In the genomic region with DNA sequence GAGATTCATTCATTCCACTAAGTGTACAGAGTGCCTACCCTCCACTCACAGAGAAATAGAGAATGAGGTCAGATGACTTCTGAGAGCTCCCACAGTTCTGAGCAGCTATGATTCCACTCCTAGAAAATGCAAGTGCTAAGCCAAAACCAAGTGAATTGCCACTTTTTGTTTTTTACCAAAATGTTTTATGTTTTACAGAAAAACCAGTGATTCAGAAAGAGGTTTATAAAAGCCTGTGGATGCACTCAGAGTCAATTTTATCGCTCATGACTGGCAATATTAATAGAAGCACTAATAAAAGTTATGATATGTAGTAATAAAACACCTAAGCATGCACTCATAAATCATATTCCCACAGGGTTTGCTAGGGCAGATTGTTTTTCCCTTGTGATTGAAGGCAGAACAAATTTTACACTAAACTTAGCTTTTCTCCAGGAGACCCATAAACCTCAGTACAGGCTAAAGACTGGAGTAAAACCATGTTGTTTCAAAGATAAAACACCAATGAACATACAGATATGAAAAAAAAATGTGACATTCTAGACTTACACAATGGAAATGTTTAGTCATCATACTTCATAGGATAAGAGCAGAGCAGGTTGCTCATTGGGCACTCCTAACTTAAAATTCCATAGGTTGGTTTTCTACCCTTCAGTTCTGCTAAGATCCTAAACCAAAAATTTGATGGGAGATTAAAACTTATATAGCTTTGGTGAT, we compare ENCODE assay signal across 18 cellular contexts.
DNase-seq lines count a peak whose midpoint lies in the region; ATAC-seq, FAIRE-seq and TF ChIP-seq lines count a peak whose summit lies in the region.
"Had no signal": no experiment of that assay in that cellular context is flagged by ENCODE, and none has a peak within 500 bp of the region (broad histone marks: within the 10 kb centered on the region; RNA-seq: fewer than 3 reads in every experiment).

No MANE protein-coding gene starts in this region.

- H3K79me2 ChIP-seq in PC-3 (ENCODE audit: low read length): no peaks in the 10 kb centered on the region

- intact Hi-C loops in PC-3 (cut with micrococcal nuclease): loop anchor here (1.0 to 5.0 kb wide), 2 partner anchors 34 to 78 kb away; no protein-coding TSS in a partner anchor
- intact Hi-C loops in naive thymus-derived CD4-positive, alpha-beta T cell (cut with micrococcal nuclease): no loop called here

- CTCF ChIA-PET in PC-3 (lab: Charles Lee): no interaction called here
- CTCF ChIA-PET in naive thymus-derived CD4-positive, alpha-beta T cell (lab: Charles Lee): no interaction called here

- H2AFZ ChIP-seq in PC-3 (ENCODE audit: low read length): no peak overlapping the region

- no peaks in the 10 kb centered on the region for H3F3A ChIP-seq in PC-3 (ENCODE audit: low read length, unreplicated experiment)

- POLR2A ChIA-PET in PC-3 (lab: Charles Lee; ENCODE audit: unreplicated experiment): interaction anchor here (0.6 kb wide), 1 partner anchor 37 kb away, joined by 7 read pairs; no protein-coding TSS in a partner anchor
- POLR2A ChIA-PET in naive thymus-derived CD4-positive, alpha-beta T cell (lab: Charles Lee): no interaction called here

- no peaks in the 10 kb centered on the region for H3K4me1 ChIP-seq in PC-3 (ENCODE audit: insufficient read depth, low read length)
- no peaks in the 10 kb centered on the region for H3K4me1 ChIP-seq in naive thymus-derived CD4-positive, alpha-beta T cell (ENCODE audit: control insufficient read depth in 2 of 2, insufficient read depth in 2 of 2, low read length in 2 of 2)
- H3K4me1 ChIP-seq: left ventricle myocardium inferior, transverse colon had no signal

- H3K27me3 ChIP-seq in PC-3 (ENCODE audit: low read length): no peaks in the 10 kb centered on the region
- no peaks in the 10 kb centered on the region for H3K27me3 ChIP-seq in naive thymus-derived CD4-positive, alpha-beta T cell (ENCODE audit: control insufficient read depth in 2 of 2, insufficient read depth in 2 of 2, low read length in 2 of 2)
- H3K27me3 ChIP-seq: transverse colon had no signal

- no peak overlapping the region for H3K4me3 Mint-ChIP-seq in naive thymus-derived CD4-positive, alpha-beta T cell

- no peaks in the 10 kb centered on the region for H3K9me2 ChIP-seq in PC-3 (replicated peaks; ENCODE audit: low read length)

- DNase-seq in AG09309 (ENCODE audit: low read depth) (peak; percentile 60), PC-3 (no peak), omental fat pad (ENCODE audit: low spot score) (no peak), NOMO-1 (lab: John Stamatoyannopoulos, UW; ENCODE audit: unreplicated experiment in 2 of 2) (no peak), NCI-H1105 (lab: John Stamatoyannopoulos, UW) (no peak), OCI-M2 (lab: John Stamatoyannopoulos, UW; ENCODE audit: unreplicated experiment) (no peak)
- DNase-seq in naive thymus-derived CD4-positive, alpha-beta T cell: no peak
- DNase-seq: activated CD4-positive, alpha-beta T cell treated with anti-CD3 and anti-CD28 coated beads, Interleukin-2, amount 50 U/mL, for 1 hour; activated gamma-delta T cell; amygdala; Kasumi-1; left ventricle myocardium inferior; NCI-H1092 treated with DMSO at 0.1 percent for 48 hours; nucleus accumbens; right cardiac atrium; stimulated activated naive CD4-positive, alpha-beta T cell; transverse colon had no signal

- peaks cover 6 to 48% (median 34%) of the 10 kb centered on the region in 5 donors for H3K36me3 Mint-ChIP-seq in naive thymus-derived CD4-positive, alpha-beta T cell

- no peak for TF ChIP-seq CTCF in AG09309 (IDR thresholded peaks at IDR 0.05; ENCODE audit: control insufficient read depth, insufficient read depth, low read depth, low read length, missing control alignments)
- TF ChIP-seq CTCF in PC-3 (conservative IDR thresholded peaks at IDR 0.05; ENCODE audit: low read depth, low read length): no peak
- no peak for TF ChIP-seq CTCF in omental fat pad (IDR thresholded peaks at IDR 0.05)

- peaks cover 9% of the 10 kb centered on the region for H3K36me3 ChIP-seq in PC-3 (ENCODE audit: low read depth, low read length)
- peaks cover 0 to 14% (median 0%) of the 10 kb centered on the region in 3 experiments for H3K36me3 ChIP-seq in naive thymus-derived CD4-positive, alpha-beta T cell (ENCODE audit: control insufficient read depth in 2 of 3, insufficient read depth in 3 of 3, low read length in 3 of 3)
- H3K36me3 ChIP-seq: left ventricle myocardium inferior, transverse colon had no signal

- no peak overlapping the region for H3K9ac ChIP-seq in PC-3 (ENCODE audit: low read length)

- H3K9me3 Mint-ChIP-seq in naive thymus-derived CD4-positive, alpha-beta T cell: peaks cover 0 to 3% (median 0%) of the 10 kb centered on the region in 11 donors

- H3K27ac ChIP-seq in PC-3 (ENCODE audit: low read length): peak overlapping the region; percentile 19
- no peak overlapping the region for H3K27ac ChIP-seq in naive thymus-derived CD4-positive, alpha-beta T cell (ENCODE audit: low read depth, low read length)
- H3K27ac ChIP-seq: left ventricle myocardium inferior, transverse colon had no signal

- peaks cover 0 to 8% (median 4%) of the 10 kb centered on the region in 7 donors for H3K4me1 Mint-ChIP-seq in naive thymus-derived CD4-positive, alpha-beta T cell

- H4K20me1 ChIP-seq in PC-3 (ENCODE audit: low read length): no peaks in the 10 kb centered on the region

- no peak overlapping the region for H3K4me3 ChIP-seq in AG09309 (ENCODE audit: control insufficient read depth, low read depth, low read length)
- no peak overlapping the region for H3K4me3 ChIP-seq in PC-3 (ENCODE audit: low read length)
- H3K4me3 ChIP-seq in naive thymus-derived CD4-positive, alpha-beta T cell (ENCODE audit: low read length): no peak overlapping the region
- H3K4me3 ChIP-seq: left ventricle myocardium inferior, transverse colon had no signal

- ATAC-seq in PC-3 (peak; percentile 48), omental fat pad (ENCODE audit: low FRiP score) (peak; percentile 85)
- ATAC-seq in naive thymus-derived CD4-positive, alpha-beta T cell: no peak

- no peaks in the 10 kb centered on the region for H3K27me3 Mint-ChIP-seq in naive thymus-derived CD4-positive, alpha-beta T cell

- H3K4me2 ChIP-seq in PC-3 (ENCODE audit: low read length): no peak overlapping the region

- FAIRE-seq in endometrium (lab: Jason Lieb, UNC): peak; percentile 41

- no peaks in the 10 kb centered on the region for H3K9me3 ChIP-seq in PC-3 (ENCODE audit: low read length)
- no peaks in the 10 kb centered on the region for H3K9me3 ChIP-seq in naive thymus-derived CD4-positive, alpha-beta T cell (ENCODE audit: control insufficient read depth in 2 of 3, low read length in 3 of 3)
- H3K9me3 ChIP-seq: left ventricle myocardium inferior, transverse colon had no signal

- BruUV-seq in PC-3 (replicated peaks; lab: Mats Ljungman, UMichigan): no TSS peak

- no peak overlapping the region for H3K27ac Mint-ChIP-seq in naive thymus-derived CD4-positive, alpha-beta T cell
